Comparison of ENCODE assay signal across 30 cellular contexts in genomic region chr20:32549842-32550241, GRCh38.
"Had no signal": no experiment of that assay in that cellular context is flagged by ENCODE, and none has a peak within 500 bp of the region (broad histone marks: within the 10 kb centered on the region; RNA-seq: fewer than 3 reads in every experiment).

No MANE protein-coding gene starts in this region.

- H3K27ac Mint-ChIP-seq: nephron; neural progenitor cell; progenitor cell of endocrine pancreas; stimulated activated memory B cell treated with anti-CD40 and anti-IgM and Interleukin-4, amounts not matched to agents 10 μg/mL and 1 μg/mL and 100 μg/mL, for 72 hours; stimulated activated naive CD8-positive, alpha-beta T cell treated with anti-CD3 and anti-CD28 coated beads, Interleukin-15, amount 100 ng/mL, for 72 hours; type B pancreatic cell had no signal

- H3K36me3 Mint-ChIP-seq: natural killer cell, neural progenitor cell, type B pancreatic cell had no signal

- H3K27me3 Mint-ChIP-seq: stimulated activated memory B cell treated with anti-CD40 and anti-IgM and Interleukin-4, amounts not matched to agents 10 μg/mL and 1 μg/mL and 100 μg/mL, for 72 hours; stimulated activated naive CD8-positive, alpha-beta T cell treated with anti-CD3 and anti-CD28 coated beads, Interleukin-15, amount 100 ng/mL, for 72 hours had no signal

- H3K4me3 Mint-ChIP-seq: natural killer cell; nephron; neural progenitor cell; stimulated activated memory B cell treated with anti-CD40 and anti-IgM and Interleukin-4, amounts not matched to agents 10 μg/mL and 1 μg/mL and 100 μg/mL, for 72 hours; stimulated activated naive CD8-positive, alpha-beta T cell treated with anti-CD3 and anti-CD28 coated beads, Interleukin-15, amount 100 ng/mL, for 72 hours; type B pancreatic cell had no signal

- H3K36me3 ChIP-seq: neural progenitor cell, ovary, spleen, suprapubic skin, tibial artery, transverse colon, upper lobe of right lung, uterus had no signal

- H3K9ac ChIP-seq: neural progenitor cell, parathyroid adenoma had no signal

- ATAC-seq: natural killer cell; psoas muscle; right cardiac atrium; sciatic nerve; stimulated activated memory B cell treated with anti-CD40 and anti-IgM and Interleukin-4, amounts not matched to agents 10 μg/mL and 1 μg/mL and 100 μg/mL, for 72 hours; stimulated activated naive CD8-positive, alpha-beta T cell treated with anti-CD3 and anti-CD28 coated beads, Interleukin-15, amount 100 ng/mL, for 72 hours; stimulated activated naive CD8-positive, alpha-beta T cell treated with anti-CD3 and anti-CD28 coated beads, Interleukin-15, Interleukin-2, amounts not matched to agents 100 U/mL and 50 U/mL, for 24 hours; upper lobe of right lung had no signal

- H3K4me1 ChIP-seq: psoas muscle, suprapubic skin, testis, tibial artery, transverse colon, upper lobe of right lung, uterus had no signal

- H3K9me3 ChIP-seq: ovary, psoas muscle, spleen, testis, tibial artery, transverse colon, upper lobe of right lung, uterus had no signal

- DNase-seq: natural killer cell; occipital lobe; ovary; psoas muscle; right cardiac atrium; spleen; stimulated activated CD4-positive, alpha-beta T cell treated with anti-CD3 and anti-CD28 coated beads, Interleukin-12 subunit alpha, Interleukin-12 subunit beta, amount 100 ng/mL, for 4 hours; stimulated activated CD4-positive, alpha-beta T cell treated with anti-CD3 and anti-CD28 coated beads, Interleukin-1b, Interleukin-23, amount 100 ng/mL, for 48 hours; stimulated activated CD4-positive, alpha-beta T cell treated with anti-CD3 and anti-CD28 coated beads, Interleukin-4, amount 100 ng/mL, for 1 hour; stimulated activated CD4-positive, alpha-beta T cell treated with anti-CD3 and anti-CD28 coated beads, Interleukin-4, amount 100 ng/mL, for 4 hours; stimulated activated CD8-positive, alpha-beta memory T cell treated with anti-CD3 and anti-CD28 coated beads, Interleukin-4, amount 100 ng/mL, for 48 hours; stimulated activated naive CD4-positive, alpha-beta T cell; stimulated activated naive CD8-positive, alpha-beta T cell treated with anti-CD3 and anti-CD28 coated beads, Interleukin-15, amount 100 ng/mL, for 72 hours; stimulated activated naive CD8-positive, alpha-beta T cell treated with anti-CD3 and anti-CD28 coated beads, Interleukin-15, Interleukin-2, amounts not matched to agents 100 U/mL and 50 U/mL, for 24 hours; substantia nigra; testis; tibial artery; transverse colon; upper lobe of right lung; uterus had no signal

- H3K4me2 ChIP-seq: neural progenitor cell, smooth muscle cell had no signal

- H3K27me3 ChIP-seq: neural progenitor cell, ovary, spleen, testis, transverse colon, upper lobe of right lung, uterus had no signal

- H3K9me3 Mint-ChIP-seq: natural killer cell; stimulated activated memory B cell treated with anti-CD40 and anti-IgM and Interleukin-4, amounts not matched to agents 10 μg/mL and 1 μg/mL and 100 μg/mL, for 72 hours; stimulated activated naive CD8-positive, alpha-beta T cell treated with anti-CD3 and anti-CD28 coated beads, Interleukin-15, amount 100 ng/mL, for 72 hours had no signal

- H3K4me3 ChIP-seq: neural progenitor cell, ovary, psoas muscle, skin epidermis, smooth muscle cell, spleen, suprapubic skin, testis, tibial artery, transverse colon, upper lobe of right lung, uterus had no signal

- H3K27ac ChIP-seq: neural progenitor cell, ovary, parathyroid adenoma, psoas muscle, skin epidermis, spleen, suprapubic skin, testis, tibial artery, transverse colon, upper lobe of right lung, uterus had no signal

- H2AFZ ChIP-seq: neural progenitor cell, parathyroid adenoma had no signal
